ENCODE assay signal across 24 cellular contexts in genomic region chr5:11602298-11602697, GRCh38.
DNase-seq lines count a peak whose midpoint lies in the region; ATAC-seq, FAIRE-seq and TF ChIP-seq lines count a peak whose summit lies in the region.
"Had no signal": no experiment of that assay in that cellular context is flagged by ENCODE, and none has a peak within 500 bp of the region (broad histone marks: within the 10 kb centered on the region; RNA-seq: fewer than 3 reads in every experiment).

No MANE protein-coding gene starts in this region.

- intact Hi-C loops in left ventricle myocardium inferior (cut with micrococcal nuclease), result no loop called here
- intact Hi-C loops in Right ventricle myocardium superior (cut with DNase I), result no loop called here
- intact Hi-C loops in right lobe of liver (cut with DNase I), result no loop called here

- no peak overlapping the region for H3K27ac ChIP-seq in left ventricle myocardium inferior (replicated peaks)
- H3K27ac ChIP-seq in VCaP, result no peak overlapping the region
- H3K27ac ChIP-seq in right lobe of liver, result no peak overlapping the region
- H3K27ac ChIP-seq in CD8-positive, alpha-beta memory T cell (ENCODE audit: low read depth, low read length), result no peak overlapping the region
- H3K27ac ChIP-seq: SJSA1, thyroid gland had no signal

- POLR2A ChIA-PET in CD8-positive, alpha-beta memory T cell (lab: Charles Lee), result no interaction called here

- TF ChIP-seq CTCF in left ventricle myocardium inferior (IDR thresholded peaks at IDR 0.05; ENCODE audit: borderline replicate concordance), result peak; percentile 28
- TF ChIP-seq CTCF in VCaP (conservative IDR thresholded peaks at IDR 0.05), result peak; percentile 53
- TF ChIP-seq CTCF in right lobe of liver (IDR thresholded peaks at IDR 0.05), result peak in 2 of 4 donors; percentile 18 to 21

- no peak for FAIRE-seq in GM12892 (lab: Jason Lieb, UNC)
- FAIRE-seq: H54 had no signal

- H3K4me3 ChIP-seq in left ventricle myocardium inferior, result no peak overlapping the region
- no peak overlapping the region for H3K4me3 ChIP-seq in right lobe of liver
- no peak overlapping the region for H3K4me3 ChIP-seq in CD8-positive, alpha-beta memory T cell (ENCODE audit: low read length)
- H3K4me3 ChIP-seq: SJSA1, thyroid gland had no signal

- no peak for ATAC-seq in Right ventricle myocardium superior (ENCODE audit: poor library complexity)
- peak; percentile 60 to 91 (median 91) for ATAC-seq in right lobe of liver
- ATAC-seq: stimulated activated naive B cell treated with anti-CD40 and anti-IgM and Interleukin-4, amounts not matched to agents 10 μg/mL and 1 μg/mL and 100 μg/mL, for 72 hours had no signal

- TF ChIP-seq POLR2A in right lobe of liver (IDR thresholded peaks at IDR 0.05), result no peak
- TF ChIP-seq POLR2A in GM12892 (IDR thresholded peaks at IDR 0.05; ENCODE audit: low read depth, low read length), result no peak

- H3K4me1 ChIP-seq in left ventricle myocardium inferior (peaks cover 12% of the 10 kb centered on the region), right lobe of liver (no peaks in the 10 kb centered on the region)
- H3K4me1 ChIP-seq in CD8-positive, alpha-beta memory T cell (ENCODE audit: insufficient read depth, low read length), result no peaks in the 10 kb centered on the region
- H3K4me1 ChIP-seq: SJSA1, thyroid gland had no signal

- H3K36me3 Mint-ChIP-seq in CD8-positive, alpha-beta memory T cell, result no peaks in the 10 kb centered on the region
- H3K36me3 Mint-ChIP-seq: activated CD4-positive, alpha-beta memory T cell treated with anti-CD3 and anti-CD28 coated beads for 36 hours; stimulated activated naive B cell treated with anti-CD40 and anti-IgM and Interleukin-4, amounts not matched to agents 10 μg/mL and 1 μg/mL and 100 μg/mL, for 72 hours had no signal

- 31% methylated on average over 3 of the region's 3 CpGs for WGBS in right lobe of liver (ENCODE audit: insufficient coverage, low coverage, low lambda C conversion rate, missing lambda C conversion rate)

- no peaks in the 10 kb centered on the region for H3K4me1 Mint-ChIP-seq in CD8-positive, alpha-beta memory T cell
- H3K4me1 Mint-ChIP-seq: stimulated activated naive B cell treated with anti-CD40 and anti-IgM and Interleukin-4, amounts not matched to agents 10 μg/mL and 1 μg/mL and 100 μg/mL, for 72 hours had no signal

- H3K27ac Mint-ChIP-seq in CD8-positive, alpha-beta memory T cell, result no peak overlapping the region
- H3K27ac Mint-ChIP-seq: activated CD4-positive, alpha-beta memory T cell treated with anti-CD3 and anti-CD28 coated beads for 36 hours; dendritic cell treated with granulocyte-macrophage colony-stimulating factor and Interleukin-4, amounts not matched to agents 40 ng/mL and 50 ng/mL, for 4 days; stimulated activated naive B cell treated with anti-CD40 and anti-IgM and Interleukin-4, amounts not matched to agents 10 μg/mL and 1 μg/mL and 100 μg/mL, for 72 hours; T-helper 2 cell treated with Interferon-gamma antibody and Interleukin-4, amounts not matched to agents 5 μg/mL and 100 μg/mL, for 36 hours had no signal

- no peaks in the 10 kb centered on the region for H3K27me3 Mint-ChIP-seq in CD8-positive, alpha-beta memory T cell
- H3K27me3 Mint-ChIP-seq: activated CD4-positive, alpha-beta memory T cell treated with anti-CD3 and anti-CD28 coated beads for 36 hours; dendritic cell treated with granulocyte-macrophage colony-stimulating factor and Interleukin-4, amounts not matched to agents 40 ng/mL and 50 ng/mL, for 4 days; stimulated activated naive B cell treated with anti-CD40 and anti-IgM and Interleukin-4, amounts not matched to agents 10 μg/mL and 1 μg/mL and 100 μg/mL, for 72 hours had no signal

- H3K4me3 Mint-ChIP-seq in CD8-positive, alpha-beta memory T cell, result no peak overlapping the region
- H3K4me3 Mint-ChIP-seq: activated CD4-positive, alpha-beta memory T cell treated with anti-CD3 and anti-CD28 coated beads for 36 hours; dendritic cell treated with granulocyte-macrophage colony-stimulating factor and Interleukin-4, amounts not matched to agents 40 ng/mL and 50 ng/mL, for 4 days; stimulated activated naive B cell treated with anti-CD40 and anti-IgM and Interleukin-4, amounts not matched to agents 10 μg/mL and 1 μg/mL and 100 μg/mL, for 72 hours; T-helper 2 cell treated with Interferon-gamma antibody and Interleukin-4, amounts not matched to agents 5 μg/mL and 100 μg/mL, for 36 hours had no signal

- H3K9me3 ChIP-seq in left ventricle myocardium inferior (replicated peaks), result no peaks in the 10 kb centered on the region
- no peaks in the 10 kb centered on the region for H3K9me3 ChIP-seq in right lobe of liver
- no peaks in the 10 kb centered on the region for H3K9me3 ChIP-seq in CD8-positive, alpha-beta memory T cell (ENCODE audit: low read length)
- H3K9me3 ChIP-seq: SJSA1, thyroid gland had no signal

- H3K27me3 ChIP-seq in left ventricle myocardium inferior (ENCODE audit: low read depth) (no peaks in the 10 kb centered on the region), right lobe of liver (no peaks in the 10 kb centered on the region)
- no peaks in the 10 kb centered on the region for H3K27me3 ChIP-seq in CD8-positive, alpha-beta memory T cell (ENCODE audit: insufficient read depth, low read length, poor library complexity, severe bottlenecking)
- H3K27me3 ChIP-seq: thyroid gland had no signal

- no peak for DNase-seq in left ventricle myocardium inferior
- DNase-seq in Right ventricle myocardium superior, result no peak
- DNase-seq in right lobe of liver, result no peak
- peak; percentile 89 for DNase-seq in superior temporal gyrus (ENCODE audit: extremely low spot score)
- no peak for DNase-seq in CD8-positive, alpha-beta memory T cell
- DNase-seq in NCI-H1436 (lab: John Stamatoyannopoulos, UW), result no peak
- no peak for DNase-seq in GM12892 (ENCODE audit: insufficient read length)
- DNase-seq: ACHN; activated CD4-positive, alpha-beta memory T cell treated with anti-CD3 and anti-CD28 coated beads for 36 hours; activated CD4-positive, CD25-positive, alpha-beta regulatory T cell; activated naive CD4-positive, alpha-beta T cell; activated T-cell treated with anti-CD3 and anti-CD28 coated beads for 4 hours; amniotic stem cell; GF-D8; NCI-H1417; NCI-H524 treated with DMSO at 0.1 percent for 48 hours; stimulated activated CD4-positive, alpha-beta T cell treated with anti-CD3 and anti-CD28 coated beads, Interleukin-2, amount 100 ng/mL, for 24 hours; stimulated activated naive B cell treated with anti-CD40 and anti-IgM and Interleukin-4, amounts not matched to agents 10 μg/mL and 1 μg/mL and 100 μg/mL, for 72 hours; thyroid gland had no signal

- H3K36me3 ChIP-seq in left ventricle myocardium inferior (no peaks in the 10 kb centered on the region), right lobe of liver (no peaks in the 10 kb centered on the region)
- H3K36me3 ChIP-seq in CD8-positive, alpha-beta memory T cell (ENCODE audit: insufficient read depth, low read length), result no peaks in the 10 kb centered on the region
- H3K36me3 ChIP-seq: SJSA1, thyroid gland had no signal

- CTCF ChIA-PET in CD8-positive, alpha-beta memory T cell (lab: Charles Lee), result no interaction called here

- H3K9me3 Mint-ChIP-seq in CD8-positive, alpha-beta memory T cell, result peaks cover 0 to 4% (median 0%) of the 10 kb centered on the region in 5 donors
- H3K9me3 Mint-ChIP-seq: activated CD4-positive, alpha-beta memory T cell treated with anti-CD3 and anti-CD28 coated beads for 36 hours; dendritic cell treated with granulocyte-macrophage colony-stimulating factor and Interleukin-4, amounts not matched to agents 40 ng/mL and 50 ng/mL, for 4 days; stimulated activated naive B cell treated with anti-CD40 and anti-IgM and Interleukin-4, amounts not matched to agents 10 μg/mL and 1 μg/mL and 100 μg/mL, for 72 hours; T-helper 2 cell treated with Interferon-gamma antibody and Interleukin-4, amounts not matched to agents 5 μg/mL and 100 μg/mL, for 36 hours had no signal
